In the genomic region with DNA sequence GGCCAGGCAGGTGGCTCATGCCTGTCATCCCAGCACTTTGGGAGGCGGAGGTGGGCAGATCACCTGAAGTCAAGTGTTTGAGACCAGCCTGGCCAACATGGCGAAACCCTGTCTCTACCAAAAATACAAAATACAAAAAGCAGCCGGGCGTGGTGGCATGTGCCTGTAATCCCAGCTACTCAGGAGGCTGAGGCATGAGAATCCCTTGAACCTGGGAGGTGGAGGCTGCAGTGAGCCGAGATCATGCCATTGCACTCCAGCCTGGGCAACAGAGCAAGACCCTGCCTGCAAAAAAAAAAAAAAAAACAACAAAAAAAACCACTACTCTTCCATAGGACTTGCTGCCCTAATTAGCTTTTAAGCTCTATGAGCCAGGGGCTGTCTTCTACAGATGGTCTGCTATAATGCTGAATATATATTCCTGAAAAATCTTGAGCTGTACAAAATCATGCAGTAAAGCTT, we compare ENCODE assay signal across 8 cellular contexts. TPM values are rescaled to one million over a fixed set of nuclear protein-coding genes. Genes with fewer than 3 reads are reported as not detected.
A peak's percentile ranks its signal among the peaks of the same experiment; 100 is the strongest.
DNase-seq lines count a peak whose midpoint lies in the region; ATAC-seq and TF ChIP-seq lines count a peak whose summit lies in the region.
"Not testable (repeated sequence)": the region's sequence is repeated elsewhere in the genome, so short reads cannot be mapped to it uniquely, and the experiment has no call there.

No MANE protein-coding gene starts in this region.

- ATAC-seq in activated T-helper 17 cell treated with anti-CD3 and anti-CD28 coated beads, Interleukin-2, amount 50 U/mL, for 72 hours (replicated peaks), result not testable (repeated sequence)

- not testable (repeated sequence) for H3K36me3 ChIP-seq in Caco-2 (ENCODE audit: control insufficient read depth, insufficient read depth, low read length); muscle layer of colon (ENCODE audit: insufficient read depth, low read length)

- H3K4me1 ChIP-seq in Caco-2 (peaks cover 28% of the 10 kb centered on the region), muscle layer of colon (ENCODE audit: insufficient read depth, low read length) (peaks cover 41% of the 10 kb centered on the region)

- H3K36me3 Mint-ChIP-seq in Caco-2 (ENCODE audit: insufficient read depth, unreplicated experiment), result peaks cover 90% of the 10 kb centered on the region
- H3K36me3 Mint-ChIP-seq in activated T-helper 17 cell treated with anti-CD3 and anti-CD28 coated beads, Interleukin-2, amount 50 U/mL, for 72 hours (ENCODE audit: low read depth), result peaks cover 58% of the 10 kb centered on the region
- not testable (repeated sequence) for H3K36me3 Mint-ChIP-seq in chondrocyte (ENCODE audit: low read depth)
- peaks cover 22% of the 10 kb centered on the region for H3K36me3 Mint-ChIP-seq in type B pancreatic cell

- H3K9ac ChIP-seq in muscle layer of colon (ENCODE audit: low read length), result not testable (repeated sequence)

- peak overlapping the region; percentile 80 for H3K4me3 Mint-ChIP-seq in Caco-2 (ENCODE audit: unreplicated experiment)
- peak overlapping the region; percentile 99 for H3K4me3 Mint-ChIP-seq in activated T-helper 17 cell treated with anti-CD3 and anti-CD28 coated beads, Interleukin-2, amount 50 U/mL, for 72 hours
- peak overlapping the region; percentile 100 for H3K4me3 Mint-ChIP-seq in chondrocyte (ENCODE audit: unreplicated experiment)
- H3K4me3 Mint-ChIP-seq in type B pancreatic cell, result peak overlapping the region; percentile 99

- POLR2A ChIA-PET in Caco-2 (lab: Charles Lee), result interaction anchor here (1.5 kb wide), 1 partner anchor 362 kb away, joined by 3 read pairs; no protein-coding TSS in a partner anchor

- H3K4me1 Mint-ChIP-seq in Caco-2 (ENCODE audit: low read depth, unreplicated experiment) (peaks cover 18% of the 10 kb centered on the region), chondrocyte (ENCODE audit: low read depth) (peaks cover 50% of the 10 kb centered on the region), type B pancreatic cell (ENCODE audit: unreplicated experiment) (peaks cover 35% of the 10 kb centered on the region)
- H3K4me1 Mint-ChIP-seq in activated T-helper 17 cell treated with anti-CD3 and anti-CD28 coated beads, Interleukin-2, amount 50 U/mL, for 72 hours, result peaks cover 32% of the 10 kb centered on the region

- BruUV-seq in Caco-2 (replicated peaks; lab: Mats Ljungman, UMichigan), result not testable (repeated sequence)

- H3K9me3 Mint-ChIP-seq in Caco-2 (ENCODE audit: unreplicated experiment); activated T-helper 17 cell treated with anti-CD3 and anti-CD28 coated beads, Interleukin-2, amount 50 U/mL, for 72 hours; chondrocyte (ENCODE audit: low read depth); type B pancreatic cell: not testable (repeated sequence)

- not testable (repeated sequence) for TF ChIP-seq POLR2A in NB4 (IDR thresholded peaks at IDR 0.05; ENCODE audit: extremely low read depth, insufficient read length)

- peak overlapping the region; percentile 84 for H3K27ac ChIP-seq in muscle layer of colon (ENCODE audit: low read depth, low read length)

- CTCF ChIA-PET in Caco-2 (lab: Charles Lee), result interaction anchor here (0.6 kb wide), 2 partner anchors 67 to 68 kb away, joined by 3 read pairs; no protein-coding TSS in a partner anchor

- H3K27ac Mint-ChIP-seq in Caco-2 (ENCODE audit: unreplicated experiment); activated T-helper 17 cell treated with anti-CD3 and anti-CD28 coated beads, Interleukin-2, amount 50 U/mL, for 72 hours: not testable (repeated sequence)
- H3K27ac Mint-ChIP-seq in chondrocyte (ENCODE audit: unreplicated experiment) (peak overlapping the region; percentile 100), type B pancreatic cell (peak overlapping the region; percentile 68)

- H3K27me3 Mint-ChIP-seq in Caco-2 (ENCODE audit: insufficient read depth, unreplicated experiment); activated T-helper 17 cell treated with anti-CD3 and anti-CD28 coated beads, Interleukin-2, amount 50 U/mL, for 72 hours; chondrocyte (ENCODE audit: low read depth); type B pancreatic cell: not testable (repeated sequence)

- intact Hi-C loops in Caco-2 (cut with micrococcal nuclease; ENCODE audit: unreplicated experiment), result loop anchor here (2.0 kb wide), 1 partner anchor 395 kb away; no protein-coding TSS in a partner anchor

- not testable (repeated sequence) for H3K27me3 ChIP-seq in Caco-2 (replicated peaks; ENCODE audit: control insufficient read depth, insufficient read depth, low read length); muscle layer of colon (ENCODE audit: control insufficient read depth in 1 of 2, insufficient read depth in 2 of 2, low read length in 2 of 2)

- not testable (repeated sequence) for H3K9me3 ChIP-seq in Caco-2; muscle layer of colon (ENCODE audit: low read length)

- peak overlapping the region; percentile 83; the same call in 1 of the 2 replicates for H3K4me3 ChIP-seq in Caco-2 (ENCODE audit: low read depth, low read length)
- peak overlapping the region; percentile 85 for H3K4me3 ChIP-seq in NB4 (ENCODE audit: low read depth, low read length)
- peak overlapping the region; percentile 85 to 98 for H3K4me3 ChIP-seq in foreskin fibroblast (ENCODE audit: low read depth in 1 of 2, low read length in 2 of 2)
- H3K4me3 ChIP-seq in muscle layer of colon (ENCODE audit: low read depth in 1 of 2, low read length in 2 of 2), result peak overlapping the region in 1 of 2 donors; percentile 91
- peak overlapping the region; percentile 96 for H3K4me3 ChIP-seq in skeletal muscle cell (ENCODE audit: low read depth, low read length)

- DNase-seq in Caco-2; NB4 (ENCODE audit: low read depth); chondrocyte (ENCODE audit: low spot score); foreskin fibroblast; skeletal muscle cell (ENCODE audit: low read depth); type B pancreatic cell (ENCODE audit: extremely low spot score, unreplicated experiment): not testable (repeated sequence)

- not testable (repeated sequence) for TF ChIP-seq CTCF in Caco-2 (IDR thresholded peaks at IDR 0.05; ENCODE audit: insufficient read depth in 1 of 2, low read depth in 1 of 2, low read length in 1 of 2, severe bottlenecking in 1 of 2, unreplicated experiment in 1 of 2); NB4 (IDR thresholded peaks at IDR 0.05; ENCODE audit: low read depth, low read length); chondrocyte (IDR thresholded peaks at IDR 0.05); foreskin fibroblast (IDR thresholded peaks at IDR 0.05; ENCODE audit: low read depth, low read length); type B pancreatic cell (conservative IDR thresholded peaks at IDR 0.05)

RNA-seq across cellular contexts. Expression of a gene that starts 4.3 kb away (rescaled TPM):
- 236 TPM in 2 replicates for total RNA-seq in Caco-2 (2022)
- total RNA-seq in activated T-helper 17 cell treated with anti-CD3 and anti-CD28 coated beads, Interleukin-2, amount 50 U/mL, for 72 hours, result 10 to 100 TPM; 41.2 to 51.6 TPM
- 48.3 to 69.0 TPM (median 67.1 TPM) in 3 replicates for total RNA-seq in chondrocyte
- total RNA-seq in type B pancreatic cell (ENCODE audit: low replicate concordance), result 89.8 and 172 TPM in 2 replicates

RNA-seq across cellular contexts. Expression of a gene that starts 59.7 kb away (rescaled TPM):
- total RNA-seq in Caco-2 (2022) (146 and 153 TPM in 2 replicates), chondrocyte (70.0 to 88.1 TPM (median 72.1 TPM) in 3 replicates), type B pancreatic cell (ENCODE audit: low replicate concordance) (95.1 and 102 TPM in 2 replicates)
- 100 to 1,000 TPM; 128 to 252 TPM for total RNA-seq in activated T-helper 17 cell treated with anti-CD3 and anti-CD28 coated beads, Interleukin-2, amount 50 U/mL, for 72 hours
